Comparison of ENCODE assay signal across 1 cellular context in genomic region chr5:170301901-170302728, GRCh38.
A peak's percentile ranks its signal among the peaks of the same experiment; 100 is the strongest.
TF ChIP-seq lines count a peak whose summit lies in the region.

No MANE protein-coding gene starts in this region.

TF ChIP-seq in GM12878, 131 proteins besides CTCF, POLR2A, EP300 and RAD21:
- no peak for TF ChIP-seq CUX1 (IDR thresholded peaks at IDR 0.05; ENCODE audit: insufficient replicate concordance, low read depth, low read length)
- TF ChIP-seq SPI1 (IDR thresholded peaks at IDR 0.05; ENCODE audit: borderline replicate concordance, insufficient read depth, low read depth, low read length), result peak; percentile 20; the same call in 1 of the 2 replicates
- no peak for TF ChIP-seq CBX5 (IDR thresholded peaks at IDR 0.05; ENCODE audit: low read depth)
- no peak for TF ChIP-seq STAT3 (IDR thresholded peaks at IDR 0.05; ENCODE audit: low read depth, low read length)
- TF ChIP-seq MTA2 (IDR thresholded peaks at IDR 0.05; ENCODE audit: low read depth), result 0 out of 2 replicates have a peak, but pooled peaks have one; percentile 2
- TF ChIP-seq YBX1 (IDR thresholded peaks at IDR 0.05), result no peak
